Comparison of ENCODE assay signal across 8 cellular contexts in genomic region chr11:117822031-117822521, GRCh38. TPM values are rescaled to one million over a fixed set of nuclear protein-coding genes. Genes with fewer than 3 reads are reported as not detected.
DNase-seq lines count a peak whose midpoint lies in the region; TF ChIP-seq lines count a peak whose summit lies in the region.

No MANE protein-coding gene starts in this region.

- H3K27me3 ChIP-seq in BE2C (no peaks in the 10 kb centered on the region), dorsolateral prefrontal cortex (peaks cover 0 to 8% (median 0%) of the 10 kb centered on the region in 45 donors), neural cell (ENCODE audit: insufficient read depth, low read depth, low read length) (no peaks in the 10 kb centered on the region)

- H3K4me1 ChIP-seq in BE2C: peaks cover 8% of the 10 kb centered on the region

- no peaks in the 10 kb centered on the region for H3F3A ChIP-seq in neural cell (ENCODE audit: insufficient read depth, low read length, poor library complexity, severe bottlenecking)

- no peaks in the 10 kb centered on the region for H4K20me1 ChIP-seq in neural cell (ENCODE audit: insufficient read depth)

- peak; percentile 35 for TF ChIP-seq RAD21 in neural cell (conservative IDR thresholded peaks at IDR 0.05)

- no peak overlapping the region for H2AFZ ChIP-seq in neural cell (ENCODE audit: low read depth, low read length)

- H3K4me3 ChIP-seq in BE2C (ENCODE audit: low read depth, low read length) (no peak overlapping the region), dorsolateral prefrontal cortex (no peak overlapping the region), neural cell (ENCODE audit: low read length) (no peak overlapping the region)

- no peak for TF ChIP-seq EP300 in neural cell (conservative IDR thresholded peaks at IDR 0.05; ENCODE audit: poor library complexity, severe bottlenecking)

- no peak overlapping the region for H3K4me2 ChIP-seq in neural cell (ENCODE audit: low read length)

- H3K9me3 ChIP-seq in BE2C: no peaks in the 10 kb centered on the region
- H3K9me3 ChIP-seq in neural cell (ENCODE audit: low read length): no peaks in the 10 kb centered on the region

- no peaks in the 10 kb centered on the region for H3K79me2 ChIP-seq in neural cell (replicated peaks; ENCODE audit: insufficient read depth, low read length)

- intact Hi-C loops in dorsolateral prefrontal cortex (cut with DNase I): loop anchor here (5.0 kb wide), 2 partner anchors 125 to 230 kb away; no protein-coding TSS in a partner anchor

- no peaks in the 10 kb centered on the region for H3K36me3 ChIP-seq in BE2C
- no peaks in the 10 kb centered on the region for H3K36me3 ChIP-seq in neural cell (ENCODE audit: insufficient read depth, low read length)

- H3K27ac ChIP-seq in VCaP (no peak overlapping the region), dorsolateral prefrontal cortex (no peak overlapping the region), neural cell (ENCODE audit: low read length) (no peak overlapping the region)

- no peak overlapping the region for H3K9ac ChIP-seq in neural cell (ENCODE audit: low read length)

- H3K9me2 ChIP-seq in neural cell (ENCODE audit: insufficient read depth, low read length): no peaks in the 10 kb centered on the region

- TF ChIP-seq CTCF in BE2C (IDR thresholded peaks at IDR 0.05; ENCODE audit: low read depth, low read length) (peak; percentile 84), VCaP (conservative IDR thresholded peaks at IDR 0.05) (peak; percentile 78), dorsolateral prefrontal cortex (IDR thresholded peaks at IDR 0.05 in 54 of 56, conservative IDR thresholded peaks at IDR 0.05 in 2 of 56; ENCODE audit: low read depth in 1 of 56, partially characterized antibody in 56 of 56) (peak in 55 of 56 donors; percentile 15 to 76 (median 56)), neural cell (IDR thresholded peaks at IDR 0.05; ENCODE audit: poor library complexity, severe bottlenecking) (peak; percentile 50)

- DNase-seq in BE2C: peak; percentile 73
- peak; percentile 52 for DNase-seq in H4 (ENCODE audit: low spot score)
- peak in 7 of 10 donors; percentile 42 to 70 (median 60) for DNase-seq in dorsolateral prefrontal cortex
- no peak for DNase-seq in DMS153 (lab: John Stamatoyannopoulos, UW)
- no peak for DNase-seq in NCI-H1930 (lab: John Stamatoyannopoulos, UW)
- no peak for DNase-seq in retina

TF ChIP-seq in neural cell, 6 proteins besides CTCF, POLR2A, EP300 and RAD21:
- TF ChIP-seq SMC3 (conservative IDR thresholded peaks at IDR 0.05; ENCODE audit: poor library complexity): peak; percentile 53
- no peak for TF ChIP-seq MXI1 (conservative IDR thresholded peaks at IDR 0.05; ENCODE audit: poor library complexity, severe bottlenecking)

RNA-seq across cellular contexts. Expression of gene FXYD2, which starts 2.5 kb away (rescaled TPM):
- 0.77 TPM for polyA plus RNA-seq in BE2C (2012; ENCODE audit: insufficient read depth, insufficient read length, low read depth)
- not detected in 2 replicates for total RNA-seq in H4 (2014; rRNA removed; shearing (Covaris generic))
- total RNA-seq in dorsolateral prefrontal cortex: 10 to 100 TPM in 5 of 120 experiments, 1 to 10 TPM in 115; 1.5 to 14.9 (median 4.6) TPM
- 1.9 and 4.8 TPM in 2 replicates for polyA plus RNA-seq in neural cell
- polyA minus RNA-seq in neural cell: 2.9 and 3.4 TPM in 2 replicates

RNA-seq across cellular contexts. Expression of gene DSCAML1, which starts 25.1 kb away (rescaled TPM):
- polyA plus RNA-seq in BE2C (2012; ENCODE audit: insufficient read depth, insufficient read length, low read depth): 11.8 TPM
- not detected in 2 replicates for total RNA-seq in H4 (2014; rRNA removed; shearing (Covaris generic))
- 10 to 100 TPM; 16.1 to 61.7 (median 35.6) TPM for total RNA-seq in dorsolateral prefrontal cortex
- polyA plus RNA-seq in neural cell: 0.86 and 1.3 TPM in 2 replicates
- polyA minus RNA-seq in neural cell: 2.2 and 2.4 TPM in 2 replicates

RNA-seq across cellular contexts. Expression of gene FXYD6, which starts 54.4 kb away (rescaled TPM):
- polyA plus RNA-seq in BE2C (2012; ENCODE audit: insufficient read depth, insufficient read length, low read depth): 242 TPM
- total RNA-seq in H4 (2014; rRNA removed; shearing (Covaris generic)): 12.8 and 15.8 TPM in 2 replicates
- 100 to 1,000 TPM; 188 to 567 (median 374) TPM for total RNA-seq in dorsolateral prefrontal cortex
- polyA plus RNA-seq in neural cell: 218 and 259 TPM in 2 replicates
- 169 and 170 TPM in 2 replicates for polyA minus RNA-seq in neural cell

Comparison
In these comparisons a context has a peak if more than half of its experiments do, and no peak if none do; other contexts are left out.
1. DNase-seq: peak in BE2C (single experiment), H4 (single experiment) and dorsolateral prefrontal cortex (7 of 10); none in DMS153 (single experiment), NCI-H1930 (0 of 2) and retina (single experiment).
2. RNA of gene DSCAML1, which starts 25.1 kb away (total RNA-seq): 16.1 to 61.7 TPM in dorsolateral prefrontal cortex; not detected in H4; every median in the first group is over 10 times any median in the second.
3. RNA of gene FXYD6, which starts 54.4 kb away (total RNA-seq): 188 to 567 TPM in dorsolateral prefrontal cortex; 12.8 to 15.8 TPM in H4; every median in the first group is over 10 times any median in the second.
4. Peak in every context shown above with its lines, with median percentiles within 50 percentile points of each other: CTCF ChIP-seq.